In genomic region chrX:151970661-151971060, GRCh38 we compare ENCODE assay signal across 12 cellular contexts. TPM values are rescaled to one million over a fixed set of nuclear protein-coding genes. Genes with fewer than 3 reads are reported as not detected.
DNase-seq lines count a peak whose midpoint lies in the region; ATAC-seq, FAIRE-seq and TF ChIP-seq lines count a peak whose summit lies in the region.
"Had no signal": no experiment of that assay in that cellular context is flagged by ENCODE, and none has a peak within 500 bp of the region (broad histone marks: within the 10 kb centered on the region; RNA-seq: fewer than 3 reads in every experiment).

No MANE protein-coding gene starts in this region.

- WGBS in K562 (ENCODE audit: insufficient coverage, low coverage, missing lambda C conversion rate): 83% methylated on average over 4 of the region's 6 CpGs

- TF ChIP-seq RAD21 in K562 (CRISPR knock-in tag; conservative IDR thresholded peaks at IDR 0.05 in 1 of 2, IDR thresholded peaks at IDR 0.05 in 1 of 2): no peak

- no peak for TF ChIP-seq POLR2A in K562 (conservative IDR thresholded peaks at IDR 0.05)

- H4K20me1 ChIP-seq in K562 (replicated peaks; ENCODE audit: control insufficient read depth, insufficient read depth, low read length) (peaks cover 17% of the 10 kb centered on the region), keratinocyte (ENCODE audit: control insufficient read depth, extremely low read depth, insufficient read depth, low read length) (no peaks in the 10 kb centered on the region)

- TF ChIP-seq CTCF in K562 (IDR thresholded peaks at IDR 0.05 in 2 of 3, conservative IDR thresholded peaks at IDR 0.05 in 1 of 3; ENCODE audit: insufficient read depth in 2 of 3, low read depth in 1 of 3, low read length in 3 of 3): no peak
- no peak for TF ChIP-seq CTCF in keratinocyte (optimal IDR thresholded peaks at IDR 0.05 in 1 of 3, IDR thresholded peaks at IDR 0.05 in 1 of 3, conservative IDR thresholded peaks at IDR 0.05 in 1 of 3; ENCODE audit: extremely low read depth in 1 of 3, insufficient read depth in 2 of 3, low read length in 3 of 3)
- no peak for TF ChIP-seq CTCF in tibial artery (IDR thresholded peaks at IDR 0.05)

- H3K27me3 ChIP-seq in K562 (ENCODE audit: control insufficient read depth in 2 of 2, insufficient read depth in 2 of 2, low read length in 2 of 2) (no peaks in the 10 kb centered on the region), keratinocyte (ENCODE audit: control insufficient read depth, extremely low read depth, insufficient read depth, low read length) (no peaks in the 10 kb centered on the region), tibial artery (no peaks in the 10 kb centered on the region)

- H3K36me3 ChIP-seq in K562 (ENCODE audit: control insufficient read depth, insufficient read depth, low read length): peaks cover 64% of the 10 kb centered on the region
- peaks cover 0 to 8% of the 10 kb centered on the region in 2 experiments for H3K36me3 ChIP-seq in keratinocyte (ENCODE audit: control insufficient read depth in 2 of 2, extremely low read depth in 1 of 2, insufficient read depth in 2 of 2, low read length in 2 of 2)
- peaks cover 0 to 20% (median 6%) of the 10 kb centered on the region in 3 donors for H3K36me3 ChIP-seq in tibial artery
- H3K36me3 ChIP-seq: cardiac muscle cell had no signal

- peaks cover 72% of the 10 kb centered on the region for H3K79me2 ChIP-seq in K562 (ENCODE audit: control insufficient read depth, insufficient read depth, low read length)
- H3K79me2 ChIP-seq in keratinocyte (ENCODE audit: control insufficient read depth, insufficient read depth, low read length): peaks cover 16% of the 10 kb centered on the region

- H3K9me1 ChIP-seq in K562 (ENCODE audit: control insufficient read depth, insufficient read depth, low read length): peaks cover 2% of the 10 kb centered on the region
- H3K9me1 ChIP-seq in keratinocyte (ENCODE audit: control insufficient read depth, extremely low read depth, insufficient read depth, low read length): no peaks in the 10 kb centered on the region

- H3K4me1 ChIP-seq in K562 (replicated peaks in 1 of 2; ENCODE audit: control insufficient read depth in 2 of 2, insufficient read depth in 2 of 2, low read length in 2 of 2) (peaks cover 12 to 20% of the 10 kb centered on the region in 2 experiments; a peak in 4 of 5 replicates), keratinocyte (ENCODE audit: control insufficient read depth, extremely low read depth, insufficient read depth, low read length) (peaks cover 12% of the 10 kb centered on the region), tibial artery (peaks cover 0 to 30% (median 2%) of the 10 kb centered on the region in 4 donors)

- no peak for FAIRE-seq in K562 (lab: Jason Lieb, UNC)
- no peak for FAIRE-seq in keratinocyte (lab: Jason Lieb, UNC)

- ATAC-seq in K562 (no peak), HG02571 (IDR thresholded peaks at IDR 0.05; ENCODE audit: unreplicated experiment) (no peak)

- H3K4me3 ChIP-seq in K562 (peak overlapping the region; percentile 93), keratinocyte (ENCODE audit: control insufficient read depth in 2 of 3, extremely low read depth in 1 of 3, insufficient read depth in 2 of 3, low read depth in 1 of 3, low read length in 3 of 3) (no peak overlapping the region), tibial artery (no peak overlapping the region)
- H3K4me3 ChIP-seq: cardiac muscle cell had no signal

- BruUV-seq in K562 (replicated peaks; lab: Mats Ljungman, UMichigan): no TSS peak

- DNase-seq in HPDE6-E6E7 (ENCODE audit: extremely low spot score) (peak; percentile 64), K562 (ENCODE audit: extremely low read depth in 1 of 4, low spot score in 3 of 4) (no peak), keratinocyte (ENCODE audit: low read depth, low spot score) (no peak), tibial artery (peak; percentile 77 to 89), RPMI8226 (no peak), glomerular visceral epithelial cell (ENCODE audit: extremely low spot score) (no peak), NCI-H1694 treated with DMSO at 0.1 percent for 48 hours (lab: John Stamatoyannopoulos, UW) (no peak)
- DNase-seq: GF-D8, kidney glomerular epithelial cell had no signal

- no peak overlapping the region for H2AFZ ChIP-seq in K562 (ENCODE audit: low read depth, low read length)
- no peak overlapping the region for H2AFZ ChIP-seq in keratinocyte (ENCODE audit: control insufficient read depth, low read length)

- CTCF ChIA-PET in K562 (lab: Yijun Ruan, JAX; ENCODE audit: low intra/inter-chr PET ratio): no interaction called here

- H3K9me3 ChIP-seq in K562 (replicated peaks; ENCODE audit: control insufficient read depth, insufficient read depth, low read depth, low read length) (no peaks in the 10 kb centered on the region), keratinocyte (ENCODE audit: control insufficient read depth, low read depth, low read length) (no peaks in the 10 kb centered on the region), tibial artery (no peaks in the 10 kb centered on the region)

- peak overlapping the region; percentile 65 for H3K4me2 ChIP-seq in K562 (ENCODE audit: insufficient read depth, low read length)
- peak overlapping the region; percentile 42 for H3K4me2 ChIP-seq in keratinocyte (ENCODE audit: control insufficient read depth, extremely low read depth, insufficient read depth, low read depth, low read length)

- intact Hi-C loops in K562 (cut with micrococcal nuclease) (loop anchor here (5.0 to 10.0 kb wide), 3 partner anchors 154 to 372 kb away; no protein-coding TSS in a partner anchor), tibial artery (cut with DNase I; ENCODE audit: low total_unique reads) (loop anchor here (10.0 kb wide), 1 partner anchor 576 kb away; the partner anchor contains the start of gene VMA21)

- H3K9ac ChIP-seq in K562 (ENCODE audit: insufficient read depth in 1 of 2, low read depth in 2 of 2, low read length in 2 of 2) (peak overlapping the region in 1 of 2 experiments; percentile 63; a peak in 1 of 4 replicates), keratinocyte (ENCODE audit: control insufficient read depth, extremely low read depth, insufficient read depth, low read length) (no peak overlapping the region)

- no peak for TF ChIP-seq EP300 in K562 (IDR thresholded peaks at IDR 0.05; ENCODE audit: low read length)

- in situ Hi-C loops in K562 (cut with MboI): no loop called here

- POLR2A ChIA-PET in K562 (lab: Yijun Ruan, JAX): interaction anchor here (0.7 kb wide), 1 partner anchor 31 kb away, joined by 3 read pairs; no protein-coding TSS in a partner anchor

- H3K27ac ChIP-seq in K562 (ENCODE audit: extremely low read depth, low read depth, low read length) (peak overlapping the region; percentile 33; the same call in 1 of the 3 replicates), keratinocyte (ENCODE audit: control insufficient read depth, insufficient read depth, low read length) (no peak overlapping the region), tibial artery (peak overlapping the region in 1 of 2 donors; percentile 59)
- H3K27ac ChIP-seq: cardiac muscle cell had no signal

- dilution Hi-C loops in keratinocyte (cut with MboI; ENCODE audit: extremely low pct_ligation_motif_present, low sequenced_read_pairs): no loop called here

RNA-seq across cellular contexts. Expression of gene GABRE, which starts 3.8 kb away (rescaled TPM):
- 1,979 and 3,193 TPM in 2 replicates for total RNA-seq in K562 (2011; cell fraction: chromatin; rRNA removed; ENCODE audit: low replicate concordance)
- total RNA-seq in K562 (2011; cell fraction: nucleolus; rRNA removed): 1,194 and 1,370 TPM in 2 replicates
- 1,271 and 1,721 TPM in 2 replicates for total RNA-seq in K562 (2011; cell fraction: nucleoplasm; rRNA removed)
- total RNA-seq in K562 (2014; rRNA removed) (134 and 135 TPM in 2 replicates), K562 (2014; rRNA removed; fragmentation: Illumina TruSeq; extraction: Trizol) (134 and 136 TPM in 2 replicates), K562 (2015; rRNA removed; fragmentation: Illumina TruSeq; extraction: Trizol) (157 and 159 TPM in 2 replicates), K562 (2021) (145 and 184 TPM in 2 replicates)
- polyA plus RNA-seq in K562 (2011; rRNA removed) (456 and 488 TPM in 2 replicates), K562 (2014; fragmentation: Illumina TruSeq; extraction: Trizol) (118 and 148 TPM in 2 replicates), K562 (2014; fragmentation: Nextera tagmentation; extraction: Ambion mirVana) (10 to 100 TPM; 23.1 to 40.7 TPM), K562 (2014; rRNA removed) (189 and 192 TPM in 2 replicates), keratinocyte (14.6 to 47.9 TPM (median 34.1 TPM) in 3 replicates)
- polyA plus RNA-seq in K562 (2011; cell fraction: cytosol; rRNA removed): 146 and 238 TPM in 2 replicates
- 6,895 and 10,688 TPM in 2 replicates for polyA plus RNA-seq in K562 (2011; cell fraction: nucleus; rRNA removed)
- 190 and 224 TPM in 2 replicates for polyA plus RNA-seq in K562 (2012)
- polyA minus RNA-seq in K562 (2011; rRNA and poly(A)+ RNA removed): 995 and 1,048 TPM in 2 replicates
- 133 and 155 TPM in 2 replicates for polyA minus RNA-seq in K562 (2011; cell fraction: cytosol; rRNA and poly(A)+ RNA removed)
- 2,871 and 2,924 TPM in 2 replicates for polyA minus RNA-seq in K562 (2011; cell fraction: nucleus; rRNA and poly(A)+ RNA removed)
- 22.7 TPM for polyA plus RNA-seq in keratinocyte (2011; ENCODE audit: low read depth)
- polyA plus RNA-seq in keratinocyte (2011; cell fraction: cytosol; rRNA removed): 1.2 and 2.6 TPM in 2 replicates
- 152 and 158 TPM in 2 replicates for polyA plus RNA-seq in keratinocyte (2011; cell fraction: nucleus; rRNA removed)
- 3.7 and 52.1 TPM in 2 replicates for polyA plus RNA-seq in keratinocyte (2012; ENCODE audit: low replicate concordance)
- polyA minus RNA-seq in keratinocyte: 15.1 to 90.0 TPM (median 81.3 TPM) in 3 replicates
- 0.58 TPM for polyA minus RNA-seq in keratinocyte (2011; cell fraction: cytosol; rRNA and poly(A)+ RNA removed)
- 62.9 and 99.4 TPM in 2 replicates for polyA minus RNA-seq in keratinocyte (2011; cell fraction: nucleus; rRNA and poly(A)+ RNA removed)

RNA-seq across cellular contexts. Expression of gene MAGEA4, which starts 58.0 kb away (rescaled TPM):
- not detected in 2 replicates for total RNA-seq in K562 (2011; cell fraction: chromatin; rRNA removed; ENCODE audit: low replicate concordance)
- total RNA-seq in K562 (2011; cell fraction: nucleolus; rRNA removed): not detected in 2 replicates
- total RNA-seq in K562 (2011; cell fraction: nucleoplasm; rRNA removed): not detected in 2 replicates
- 0.50 and 0.90 TPM in 2 replicates for total RNA-seq in K562 (2014; rRNA removed)
- total RNA-seq in K562 (2014; rRNA removed; fragmentation: Illumina TruSeq; extraction: Trizol): 0.67 and 0.95 TPM in 2 replicates
- 0.53 and 0.69 TPM in 2 replicates for total RNA-seq in K562 (2015; rRNA removed; fragmentation: Illumina TruSeq; extraction: Trizol)
- total RNA-seq in K562 (2021): 0.40 and 0.62 TPM in 2 replicates
- polyA plus RNA-seq in K562 (2011; rRNA removed): 0.18 and 0.42 TPM in 2 replicates
- polyA plus RNA-seq in K562 (2011; cell fraction: cytosol; rRNA removed): 0.19 and 0.60 TPM in 2 replicates
- 0.11 and 0.13 TPM in 2 replicates for polyA plus RNA-seq in K562 (2011; cell fraction: nucleus; rRNA removed)
- polyA plus RNA-seq in K562 (2012): 1.6 and 4.4 TPM in 2 replicates
- 0.84 and 1.1 TPM in 2 replicates for polyA plus RNA-seq in K562 (2014; fragmentation: Illumina TruSeq; extraction: Trizol)
- polyA plus RNA-seq in K562 (2014; fragmentation: Nextera tagmentation; extraction: Ambion mirVana): 1 to 10 TPM in 1 of 2 experiments, under 1 TPM in 1; 0.93 to 1.9 TPM
- polyA plus RNA-seq in K562 (2014; rRNA removed): 0.60 and 0.70 TPM in 2 replicates
- polyA minus RNA-seq in K562 (2011; rRNA and poly(A)+ RNA removed): 0.35 TPM in 1 of 2 replicates, not detected in the other
- polyA minus RNA-seq in K562 (2011; cell fraction: cytosol; rRNA and poly(A)+ RNA removed): not detected in 2 replicates
- not detected in 2 replicates for polyA minus RNA-seq in K562 (2011; cell fraction: nucleus; rRNA and poly(A)+ RNA removed)
- polyA plus RNA-seq in keratinocyte: not detected in 3 replicates
- not detected for polyA plus RNA-seq in keratinocyte (2011; ENCODE audit: low read depth)
- polyA plus RNA-seq in keratinocyte (2011; cell fraction: cytosol; rRNA removed): not detected in 2 replicates
- polyA plus RNA-seq in keratinocyte (2011; cell fraction: nucleus; rRNA removed): not detected in 2 replicates
- polyA plus RNA-seq in keratinocyte (2012; ENCODE audit: low replicate concordance): not detected in 2 replicates
- polyA minus RNA-seq in keratinocyte: not detected in 3 replicates
- not detected for polyA minus RNA-seq in keratinocyte (2011; cell fraction: cytosol; rRNA and poly(A)+ RNA removed)
- polyA minus RNA-seq in keratinocyte (2011; cell fraction: nucleus; rRNA and poly(A)+ RNA removed): not detected in 2 replicates
- total RNA-seq: cardiac muscle cell had no signal
- polyA plus RNA-seq: cardiac muscle cell, thymus had no signal

Comparison
In these comparisons a context has a peak if more than half of its experiments do, and no peak if none do; other contexts are left out.
1. DNase-seq: peak in HPDE6-E6E7 (single experiment) and tibial artery (2 of 2); none in K562 (0 of 4), keratinocyte (single experiment), RPMI8226 (single experiment), glomerular visceral epithelial cell (single experiment) and NCI-H1694 treated with DMSO at 0.1 percent for 48 hours (single experiment).